In genomic region chr1:167627865-167628641, GRCh38 we compare ENCODE assay signal across 10 cellular contexts. TPM values are rescaled to one million over a fixed set of nuclear protein-coding genes. Genes with fewer than 3 reads are reported as not detected.
DNase-seq lines count a peak whose midpoint lies in the region; ATAC-seq, FAIRE-seq and TF ChIP-seq lines count a peak whose summit lies in the region.
"Had no signal": no experiment of that assay in that cellular context is flagged by ENCODE, and none has a peak within 500 bp of the region (broad histone marks: within the 10 kb centered on the region; RNA-seq: fewer than 3 reads in every experiment).

No MANE protein-coding gene starts in this region.

- FAIRE-seq in GM12892 (lab: Jason Lieb, UNC), result peak; percentile 100

- intact Hi-C loops in heart left ventricle (cut with DNase I), result loop anchor here in 1 of 10 donors (2.0 kb wide), 1 partner anchor 27 kb away; no protein-coding TSS in a partner anchor
- intact Hi-C loops in A673 (cut with micrococcal nuclease; ENCODE audit: unreplicated experiment), result no loop called here

- ATAC-seq in GM21737 (IDR thresholded peaks at IDR 0.05; ENCODE audit: unreplicated experiment), result peak; percentile 61
- peak in 3 of 4 donors; percentile 6 to 41 (median 35) for ATAC-seq in heart left ventricle

- H3K4me3 ChIP-seq in heart left ventricle, result peak overlapping the region in 1 of 12 donors; percentile 96
- no peak overlapping the region for H3K4me3 ChIP-seq in A673 (ENCODE audit: low read depth, low read length, poor library complexity, severe bottlenecking)
- H3K4me3 ChIP-seq: SJSA1 had no signal

- WGBS in heart left ventricle, 4 donors, result 31 to 64% (median 45%) methylated on average over 9 to 10 of the region's 10 CpGs

- H3K27me3 Mint-ChIP-seq in HFFc6 (ENCODE audit: insufficient read depth), result peaks cover 51% of the 10 kb centered on the region

- no peak overlapping the region for H3K4me3 Mint-ChIP-seq in HFFc6

- TF ChIP-seq POLR2A in GM12892 (IDR thresholded peaks at IDR 0.05; ENCODE audit: low read depth, low read length) (peak; percentile 91), heart left ventricle (IDR thresholded peaks at IDR 0.05) (no peak)

- H3K9me3 Mint-ChIP-seq in HFFc6, result no peaks in the 10 kb centered on the region

- H3K27ac ChIP-seq in heart left ventricle (peak overlapping the region; percentile 84 to 99 (median 96)), A673 (ENCODE audit: low read depth, low read length, poor library complexity, severe bottlenecking) (no peak overlapping the region)
- H3K27ac ChIP-seq: SJSA1 had no signal

- TF ChIP-seq CTCF in heart left ventricle (IDR thresholded peaks at IDR 0.05), result no peak
- no peak for TF ChIP-seq CTCF in HFFc6 (IDR thresholded peaks at IDR 0.05)
- no peak for TF ChIP-seq CTCF in A673 (conservative IDR thresholded peaks at IDR 0.05; ENCODE audit: low read depth, low read length)

- H3K4me1 Mint-ChIP-seq in HFFc6 (ENCODE audit: low read depth), result peaks cover 12% of the 10 kb centered on the region

- no peak overlapping the region for H3K27ac Mint-ChIP-seq in HFFc6

- H3K36me3 Mint-ChIP-seq in HFFc6 (ENCODE audit: low read depth), result no peaks in the 10 kb centered on the region

- POLR2A ChIA-PET in A673 (lab: Charles Lee; ENCODE audit: low non-redundant PET), result no interaction called here

- H3K27me3 ChIP-seq in heart left ventricle (no peaks in the 10 kb centered on the region), A673 (replicated peaks; ENCODE audit: insufficient read depth, low read depth, low read length, poor library complexity) (peaks cover 27% of the 10 kb centered on the region)

- peaks cover 0 to 9% (median 0%) of the 10 kb centered on the region in 12 donors for H3K9me3 ChIP-seq in heart left ventricle
- no peaks in the 10 kb centered on the region for H3K9me3 ChIP-seq in A673 (ENCODE audit: low read depth, low read length, poor library complexity, severe bottlenecking)
- H3K9me3 ChIP-seq: SJSA1 had no signal

- H3K4me1 ChIP-seq in heart left ventricle, result peaks cover 6 to 53% (median 46%) of the 10 kb centered on the region in 12 donors
- H3K4me1 ChIP-seq in A673 (ENCODE audit: insufficient read depth, low read length, poor library complexity, severe bottlenecking), result no peaks in the 10 kb centered on the region
- H3K4me1 ChIP-seq: SJSA1 had no signal

- peak; percentile 58 for DNase-seq in GM12892 (ENCODE audit: insufficient read length)
- DNase-seq in LHCN-M2 (ENCODE audit: low read depth), result peak; percentile 90
- DNase-seq in activated CD4-positive, alpha-beta T cell treated with anti-CD3 and anti-CD28 coated beads, Interleukin-2, amount 50 U/mL, for 1 hour, result peak; percentile 64
- peak in 4 of 5 donors; percentile 40 to 63 (median 44) for DNase-seq in heart left ventricle
- peak; percentile 80 for DNase-seq in stimulated activated CD8-positive, alpha-beta memory T cell treated with anti-CD3 and anti-CD28 coated beads, Interleukin-4, amount 100 ng/mL, for 48 hours
- no peak for DNase-seq in HFFc6
- DNase-seq in A673 (ENCODE audit: low spot score), result no peak

- no TSS peak for BruUV-seq in A673 (replicated peaks; lab: Mats Ljungman, UMichigan)

- H3K36me3 ChIP-seq in heart left ventricle, result no peaks in the 10 kb centered on the region
- no peaks in the 10 kb centered on the region for H3K36me3 ChIP-seq in A673 (ENCODE audit: insufficient read depth, low read length, poor library complexity, severe bottlenecking)
- H3K36me3 ChIP-seq: SJSA1 had no signal

- CTCF ChIA-PET in A673 (lab: Charles Lee), result no interaction called here

RNA-seq across cellular contexts. Expression of gene RCSD1, which starts 2.0 kb away (rescaled TPM):
- 68.5 TPM for polyA plus RNA-seq in GM12892 (2012; ENCODE audit: missing spikeins)
- total RNA-seq in LHCN-M2 (2014; rRNA removed) (42.7 and 81.9 TPM in 2 replicates), heart left ventricle (10 to 100 TPM; 25.0 to 51.5 (median 38.1) TPM), A673 (2021) (not detected in 2 replicates)
- 28.3 TPM for polyA plus RNA-seq in LHCN-M2 (2012)
- 10 to 100 TPM; 14.1 to 14.2 TPM for polyA plus RNA-seq in heart left ventricle
- not detected for total RNA-seq in HFFc6 (2021; fragmentation: NEBNext Ultra II Directional; extraction: Animal tissue kit (Norgen Biotek cat#: 25700))
- polyA plus RNA-seq: neural cell had no signal

Comparison
In these comparisons a context has a peak if more than half of its experiments do, and no peak if none do; other contexts are left out.
1. DNase-seq: peak in GM12892 (single experiment), LHCN-M2 (single experiment), activated CD4-positive, alpha-beta T cell treated with anti-CD3 and anti-CD28 coated beads, Interleukin-2, amount 50 U/mL, for 1 hour (single experiment), heart left ventricle (4 of 5) and stimulated activated CD8-positive, alpha-beta memory T cell treated with anti-CD3 and anti-CD28 coated beads, Interleukin-4, amount 100 ng/mL, for 48 hours (single experiment); none in HFFc6 (single experiment) and A673 (single experiment).
2. RNA of gene RCSD1, which starts 2.0 kb away (total RNA-seq): 42.7 to 81.9 TPM in LHCN-M2 and 25.0 to 51.5 TPM in heart left ventricle; not detected in HFFc6 and not detected in A673; every median in the first group is over 10 times any median in the second.